ENCODE assay signal across 1 cellular context in genomic region chr2:10120158-10120937, GRCh38.
TF ChIP-seq lines count a peak whose summit lies in the region.

No MANE protein-coding gene starts in this region.

TF ChIP-seq in K562, 482 proteins besides CTCF, POLR2A, EP300 and RAD21 (continued from another document):
- no peak; a peak in 1 of 4 replicates for TF ChIP-seq SRF (CRISPR knock-in tag; IDR thresholded peaks at IDR 0.05)
- no peak for TF ChIP-seq MBD1 (CRISPR knock-in tag; IDR thresholded peaks at IDR 0.05)
- TF ChIP-seq ELF2 (CRISPR knock-in tag; IDR thresholded peaks at IDR 0.05): peak; percentile 67
- TF ChIP-seq TAF7 (tag; IDR thresholded peaks at IDR 0.05): no peak
- no peak for TF ChIP-seq ZNF695 (CRISPR knock-in tag; IDR thresholded peaks at IDR 0.05)
- no peak for TF ChIP-seq MEF2A (IDR thresholded peaks at IDR 0.05; ENCODE audit: control insufficient read depth, low read depth, low read length)
- peak; percentile 83 for TF ChIP-seq ATF3 (IDR thresholded peaks at IDR 0.05)
- no peak for TF ChIP-seq ATF3 (CRISPR knock-in tag; conservative IDR thresholded peaks at IDR 0.05)
- no peak for TF ChIP-seq ZNF175 (CRISPR knock-in tag; IDR thresholded peaks at IDR 0.05; ENCODE audit: low read depth)
- peak; percentile 82 for TF ChIP-seq ETV1 (tag; conservative IDR thresholded peaks at IDR 0.05; ENCODE audit: low read depth)
- TF ChIP-seq CBX3 (IDR thresholded peaks at IDR 0.05; ENCODE audit: borderline replicate concordance in 1 of 2, low read length in 2 of 2): peak in 1 of 2 experiments; percentile 20; a peak in 1 of 3 replicates
